8 cellular contexts compared by ENCODE assay signal in the genomic region with DNA sequence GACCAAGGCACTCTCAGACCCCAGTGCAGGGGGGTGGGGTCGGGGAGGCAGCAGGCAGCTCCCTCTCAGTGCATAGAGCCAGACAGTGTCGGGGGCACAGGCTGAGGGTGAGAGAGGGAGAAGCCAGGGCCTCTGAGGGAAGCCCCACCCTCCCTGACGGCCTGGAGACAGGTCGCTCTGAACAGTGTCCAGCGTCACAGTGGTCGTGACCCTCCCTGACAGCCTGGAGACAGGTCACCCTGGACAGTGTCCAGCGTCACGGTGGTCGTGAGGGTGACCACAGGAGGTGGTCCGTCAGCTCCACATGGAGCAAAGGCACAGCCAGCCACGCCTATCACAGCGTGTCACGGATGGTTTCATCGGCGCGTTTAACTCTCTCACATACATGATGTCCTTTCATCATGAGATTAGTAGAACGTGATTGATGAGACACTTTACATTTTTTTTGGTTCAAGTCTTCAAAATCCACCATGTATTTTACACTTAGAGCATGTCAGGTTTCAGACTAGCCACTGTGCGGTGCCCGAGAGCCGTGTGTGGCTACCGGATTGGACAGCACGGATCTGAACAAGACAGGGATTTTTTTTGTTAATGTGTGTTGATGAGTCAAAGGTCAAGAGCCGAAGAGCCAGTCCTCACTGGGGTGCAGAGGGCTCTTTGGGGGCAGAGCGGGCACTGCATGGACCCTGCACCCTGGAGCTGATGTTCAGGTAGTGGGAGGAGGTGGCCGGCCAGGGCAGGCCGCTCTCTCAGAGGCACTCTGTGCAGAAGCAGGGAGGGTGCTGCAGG. TPM values are rescaled to one million over a fixed set of nuclear protein-coding genes. Genes with fewer than 3 reads are reported as not detected.
DNase-seq lines count a peak whose midpoint lies in the region; ATAC-seq and TF ChIP-seq lines count a peak whose summit lies in the region.

No MANE protein-coding gene starts in this region.

- CTCF ChIA-PET in activated CD8-positive, alpha-beta T cell treated with anti-CD3 and anti-CD28 coated beads for 36 hours (lab: Charles Lee), result no interaction called here

- H3K36me3 ChIP-seq in body of pancreas (replicated peaks in 1 of 2; ENCODE audit: insufficient read depth in 1 of 2, low read depth in 2 of 2) (no peaks in the 10 kb centered on the region), kidney epithelial cell (ENCODE audit: control insufficient read depth, insufficient read depth, low read length) (no peaks in the 10 kb centered on the region), testis (ENCODE audit: low read depth, missing control alignments) (no peaks in the 10 kb centered on the region)

- TF ChIP-seq POLR2A in body of pancreas (IDR thresholded peaks at IDR 0.05) (no peak), testis (IDR thresholded peaks at IDR 0.05) (no peak)

- no peaks in the 10 kb centered on the region for H3K9me3 Mint-ChIP-seq in activated CD8-positive, alpha-beta T cell treated with anti-CD3 and anti-CD28 coated beads for 36 hours

- POLR2A ChIA-PET in activated CD8-positive, alpha-beta T cell treated with anti-CD3 and anti-CD28 coated beads for 36 hours (lab: Charles Lee), result no interaction called here

- no peaks in the 10 kb centered on the region for H3K27me3 ChIP-seq in body of pancreas
- peaks cover 13% of the 10 kb centered on the region for H3K27me3 ChIP-seq in kidney epithelial cell (ENCODE audit: control insufficient read depth, insufficient read depth, low read length)
- no peaks in the 10 kb centered on the region for H3K27me3 ChIP-seq in testis

- H3K27ac Mint-ChIP-seq in activated CD8-positive, alpha-beta T cell treated with anti-CD3 and anti-CD28 coated beads for 36 hours, result no peak overlapping the region
- H3K27ac Mint-ChIP-seq in T-helper 17 cell, result no peak overlapping the region

- H3K4me3 ChIP-seq in body of pancreas (no peak overlapping the region), kidney epithelial cell (ENCODE audit: low read depth, low read length) (no peak overlapping the region), testis (no peak overlapping the region)

- H3K4me1 Mint-ChIP-seq in activated CD8-positive, alpha-beta T cell treated with anti-CD3 and anti-CD28 coated beads for 36 hours (ENCODE audit: low read depth), result peaks cover 2% of the 10 kb centered on the region
- H3K4me1 Mint-ChIP-seq in T-helper 17 cell, result peaks cover 4% of the 10 kb centered on the region

- intact Hi-C loops in body of pancreas (cut with DNase I) (no loop called here), testis (cut with DNase I; ENCODE audit: low total_unique reads) (loop anchor here (10.0 kb wide), 1 partner anchor 58 kb away; a partner anchor contains a TSS)
- intact Hi-C loops in activated CD8-positive, alpha-beta T cell treated with anti-CD3 and anti-CD28 coated beads for 36 hours (cut with micrococcal nuclease), result loop anchor here (5.0 kb wide), 1 partner anchor 61 kb away; no protein-coding TSS in a partner anchor

- ATAC-seq in body of pancreas (peak; percentile 67), T-helper 17 cell (no peak), GM21717 (IDR thresholded peaks at IDR 0.05; ENCODE audit: unreplicated experiment) (no peak)
- no peak for ATAC-seq in activated CD8-positive, alpha-beta T cell treated with anti-CD3 and anti-CD28 coated beads for 36 hours

- WGBS in body of pancreas, 2 donors, result 33 to 34% methylated on average over 21 to 26 of the region's 26 CpGs
- 37 to 43% methylated on average over 26 of the region's 26 CpGs for WGBS in testis, 2 donors

- peaks cover 14% of the 10 kb centered on the region for H3K4me1 ChIP-seq in body of pancreas
- peaks cover 8% of the 10 kb centered on the region for H3K4me1 ChIP-seq in testis

- DNase-seq in COLO829 (ENCODE audit: low spot score) (peak; percentile 63), NCI-H1436 treated with DMSO at 0.1 percent for 48 hours (lab: John Stamatoyannopoulos, UW) (peak; percentile 17), body of pancreas (peak; percentile 61 to 76 (median 70)), kidney epithelial cell (ENCODE audit: low read depth) (no peak), testis (peak; percentile 81), T-helper 17 cell (no peak)
- DNase-seq in activated CD8-positive, alpha-beta T cell treated with anti-CD3 and anti-CD28 coated beads for 36 hours, result no peak

- H3K27ac ChIP-seq in body of pancreas, result no peak overlapping the region
- peak overlapping the region in 1 of 2 donors; percentile 36 for H3K27ac ChIP-seq in testis

- no peaks in the 10 kb centered on the region for H3K9me3 ChIP-seq in body of pancreas
- no peaks in the 10 kb centered on the region for H3K9me3 ChIP-seq in testis
- H3K9me3 ChIP-seq in T-helper 17 cell (ENCODE audit: control insufficient read depth, low read length, poor library complexity, severe bottlenecking), result no peaks in the 10 kb centered on the region

- peak; percentile 60 to 91 (median 88) for TF ChIP-seq CTCF in body of pancreas (IDR thresholded peaks at IDR 0.05)
- peak; percentile 94 for TF ChIP-seq CTCF in kidney epithelial cell (IDR thresholded peaks at IDR 0.05; ENCODE audit: insufficient read depth, low read length, poor library complexity, severe bottlenecking)
- TF ChIP-seq CTCF in testis (IDR thresholded peaks at IDR 0.05), result peak; percentile 59 to 83 (median 73)
- no peak for TF ChIP-seq CTCF in activated CD8-positive, alpha-beta T cell treated with anti-CD3 and anti-CD28 coated beads for 36 hours (IDR thresholded peaks at IDR 0.05)

- H3K4me3 Mint-ChIP-seq in activated CD8-positive, alpha-beta T cell treated with anti-CD3 and anti-CD28 coated beads for 36 hours, result no peak overlapping the region
- H3K4me3 Mint-ChIP-seq in T-helper 17 cell, result no peak overlapping the region

- peaks cover 6% of the 10 kb centered on the region for H3K27me3 Mint-ChIP-seq in activated CD8-positive, alpha-beta T cell treated with anti-CD3 and anti-CD28 coated beads for 36 hours
- H3K27me3 Mint-ChIP-seq in T-helper 17 cell, result peaks cover 31% of the 10 kb centered on the region

- H3K36me3 Mint-ChIP-seq in activated CD8-positive, alpha-beta T cell treated with anti-CD3 and anti-CD28 coated beads for 36 hours (ENCODE audit: low read depth), result no peaks in the 10 kb centered on the region
- H3K36me3 Mint-ChIP-seq in T-helper 17 cell (ENCODE audit: low read depth), result no peaks in the 10 kb centered on the region

RNA-seq across cellular contexts. Expression of a gene that starts 23.9 kb away (rescaled TPM):
- total RNA-seq in body of pancreas (1 to 10 TPM in 1 of 2 donors, under 1 TPM in 1; 0.33 to 3.1 TPM), kidney epithelial cell (0.33 and 1.1 TPM in 2 replicates), testis (1 to 10 TPM; 5.3 to 6.3 TPM), T-helper 17 cell (under 1 TPM in 1 of 2 donors, not detected in 1; 0.29 TPM)
- 2.0 TPM for polyA plus RNA-seq in testis (ENCODE audit: insufficient read depth, low read depth, low replicate concordance)
- total RNA-seq in activated CD8-positive, alpha-beta T cell treated with anti-CD3 and anti-CD28 coated beads for 36 hours, result 1 to 10 TPM; 3.3 to 3.9 TPM

RNA-seq across cellular contexts. Expression of a gene that starts 39.1 kb away (rescaled TPM):
- total RNA-seq in body of pancreas (100 to 1,000 TPM in 1 of 2 donors, 10 to 100 TPM in 1; 82.8 to 110 TPM), kidney epithelial cell (60.2 and 73.5 TPM in 2 replicates), testis (10 to 100 TPM; 38.7 to 45.3 TPM), T-helper 17 cell (100 to 1,000 TPM; 141 to 158 TPM)
- polyA plus RNA-seq in testis (ENCODE audit: insufficient read depth, low read depth, low replicate concordance), result 23.7 TPM
- total RNA-seq in activated CD8-positive, alpha-beta T cell treated with anti-CD3 and anti-CD28 coated beads for 36 hours, result 100 to 1,000 TPM; 110 to 114 TPM

RNA-seq across cellular contexts. Expression of a gene that starts 54.2 kb away (rescaled TPM):
- 10 to 100 TPM; 23.6 to 57.4 TPM for total RNA-seq in body of pancreas
- 12.0 and 14.8 TPM in 2 replicates for total RNA-seq in kidney epithelial cell
- 10 to 100 TPM; 57.9 to 66.8 TPM for total RNA-seq in testis
- 20.8 TPM for polyA plus RNA-seq in testis (ENCODE audit: insufficient read depth, low read depth, low replicate concordance)
- total RNA-seq in activated CD8-positive, alpha-beta T cell treated with anti-CD3 and anti-CD28 coated beads for 36 hours, result 10 to 100 TPM; 24.0 to 25.5 TPM
- total RNA-seq in T-helper 17 cell, result 10 to 100 TPM; 27.4 to 29.5 TPM

RNA-seq across cellular contexts. Expression of a gene that starts 56.8 kb away (rescaled TPM):
- total RNA-seq in body of pancreas (under 1 TPM in 1 of 2 donors, not detected in 1; 0.52 TPM), kidney epithelial cell (0.21 and 1.7 TPM in 2 replicates), testis (10 to 100 TPM; 48.4 to 62.4 TPM), T-helper 17 cell (not detected)
- polyA plus RNA-seq in testis (ENCODE audit: insufficient read depth, low read depth, low replicate concordance), result 73.3 TPM
- under 1 TPM in 1 of 2 experiments, not detected in 1; 0.34 TPM for total RNA-seq in activated CD8-positive, alpha-beta T cell treated with anti-CD3 and anti-CD28 coated beads for 36 hours

Comparison
In these comparisons a context has a peak if more than half of its experiments do, and no peak if none do; other contexts are left out.
1. DNase-seq: peak in COLO829 (single experiment), NCI-H1436 treated with DMSO at 0.1 percent for 48 hours (single experiment), body of pancreas (4 of 4) and testis (single experiment); none in kidney epithelial cell (single experiment), activated CD8-positive, alpha-beta T cell treated with anti-CD3 and anti-CD28 coated beads for 36 hours (single experiment) and T-helper 17 cell (0 of 3).